1 cellular context compared by ENCODE assay signal in genomic region chr4:169184236-169184635, GRCh38.
TF ChIP-seq lines count a peak whose summit lies in the region.

No MANE protein-coding gene starts in this region.

TF ChIP-seq in HEK293, 187 proteins besides CTCF, POLR2A, EP300 and RAD21:
- no peak for TF ChIP-seq ZXDB (tag by site-specific recombination; IDR thresholded peaks at IDR 0.05)
- no peak for TF ChIP-seq ZBTB49 (tag by site-specific recombination; IDR thresholded peaks at IDR 0.05; ENCODE audit: low read depth)
- TF ChIP-seq SP7 (tag by site-specific recombination; IDR thresholded peaks at IDR 0.05), result no peak
- TF ChIP-seq ZNF280D (tag by site-specific recombination; IDR thresholded peaks at IDR 0.05), result no peak
- peak; percentile 2; the same call in 1 of the 2 replicates for TF ChIP-seq PRDM10 (tag by site-specific recombination; IDR thresholded peaks at IDR 0.05)
- no peak for TF ChIP-seq ZNF366 (tag by site-specific recombination; conservative IDR thresholded peaks at IDR 0.05)
TF ChIP-seq in HEK293: peak in this region for 1.
